ENCODE assay signal across 21 cellular contexts in genomic region chr11:93038521-93038920, GRCh38.
"Had no signal": no experiment of that assay in that cellular context is flagged by ENCODE, and none has a peak within 500 bp of the region (broad histone marks: within the 10 kb centered on the region; RNA-seq: fewer than 3 reads in every experiment).

No MANE protein-coding gene starts in this region.

- H3K36me3 ChIP-seq: MG63, SJCRH30 had no signal

- DNase-seq: Karpas-422, KG1, MG63, NCI-H1092, NCI-H1417 treated with DMSO at 0.1 percent for 48 hours, NCI-H146, NCI-H1694 treated with DMSO at 0.1 percent for 48 hours, NCI-H1930, NCI-H2081, NCI-H2107, NCI-H2171, NCI-H226, NCI-H510A, NCI-H524 treated with DMSO at 0.1 percent for 48 hours, NCI-H774, PC-3, SHP77 treated with DMSO at 0.1 percent for 48 hours, SJCRH30 had no signal

- H3K4me1 ChIP-seq: SJCRH30 had no signal

- H3K27me3 ChIP-seq: MG63, SJCRH30 had no signal

- H3K9me3 ChIP-seq: MG63, SJCRH30 had no signal

- ATAC-seq: Panc1, PC-3 had no signal

- H3K4me3 ChIP-seq: MG63, SJCRH30, SK-N-MC had no signal

- H3K27ac ChIP-seq: RWPE1, SJCRH30, SK-N-MC had no signal
